In genomic region chr15:93861413-93861812, GRCh38 we compare ENCODE assay signal across 16 cellular contexts.
DNase-seq lines count a peak whose midpoint lies in the region; ATAC-seq and TF ChIP-seq lines count a peak whose summit lies in the region.
"Had no signal": no experiment of that assay in that cellular context is flagged by ENCODE, and none has a peak within 500 bp of the region (broad histone marks: within the 10 kb centered on the region; RNA-seq: fewer than 3 reads in every experiment).

No MANE protein-coding gene starts in this region.

- peak; percentile 30 for DNase-seq in GM03348 (ENCODE audit: low spot score)
- DNase-seq in amniotic epithelial cell (ENCODE audit: low read depth) = peak; percentile 15
- DNase-seq in omental fat pad (ENCODE audit: low spot score) = no peak
- DNase-seq in DMS 273 treated with DMSO at 0.1 percent for 48 hours (lab: John Stamatoyannopoulos, UW) = no peak
- DNase-seq in T1000 (lab: John Stamatoyannopoulos, UW) = no peak
- DNase-seq: activated CD4-positive, alpha-beta T cell treated with anti-CD3 and anti-CD28 coated beads, Interleukin-2, amount 10 ng/mL, durations not matched to agents 24 days and 14 days; activated T-cell treated with anti-CD3 and anti-CD28 coated beads, Interleukin-2, amount 50 U/mL, for 72 hours; H9; Kasumi-1; naive B cell; NCI-H2081 treated with DMSO at 0.1 percent for 48 hours; NCI-H774; stimulated activated CD4-positive, alpha-beta T cell treated with anti-CD3 and anti-CD28 coated beads, Interleukin-1b, Interleukin-23, amount 100 ng/mL, for 48 hours had no signal

- TF ChIP-seq CTCF in omental fat pad (IDR thresholded peaks at IDR 0.05) = no peak

- ATAC-seq in HG03565 (IDR thresholded peaks at IDR 0.05; ENCODE audit: unreplicated experiment) = peak; percentile 45
- peak; percentile 55 for ATAC-seq in omental fat pad (ENCODE audit: low FRiP score)
- ATAC-seq in HG02852 (IDR thresholded peaks at IDR 0.05; ENCODE audit: unreplicated experiment) = no peak
- no peak for ATAC-seq in GM18519 (IDR thresholded peaks at IDR 0.05; ENCODE audit: low FRiP score, unreplicated experiment)
- ATAC-seq: activated T-cell treated with anti-CD3 and anti-CD28 coated beads, Interleukin-2, amount 50 U/mL, for 72 hours had no signal

Comparison
In these comparisons a context has a peak if more than half of its experiments do, and no peak if none do; other contexts are left out.
1. DNase-seq: peak in GM03348 (single experiment) and amniotic epithelial cell (single experiment); none in omental fat pad (single experiment), DMS 273 treated with DMSO at 0.1 percent for 48 hours (single experiment) and T1000 (single experiment).
2. ATAC-seq: peak in HG03565 (single experiment) and omental fat pad (single experiment); none in HG02852 (single experiment) and GM18519 (single experiment).